In the genomic region with DNA sequence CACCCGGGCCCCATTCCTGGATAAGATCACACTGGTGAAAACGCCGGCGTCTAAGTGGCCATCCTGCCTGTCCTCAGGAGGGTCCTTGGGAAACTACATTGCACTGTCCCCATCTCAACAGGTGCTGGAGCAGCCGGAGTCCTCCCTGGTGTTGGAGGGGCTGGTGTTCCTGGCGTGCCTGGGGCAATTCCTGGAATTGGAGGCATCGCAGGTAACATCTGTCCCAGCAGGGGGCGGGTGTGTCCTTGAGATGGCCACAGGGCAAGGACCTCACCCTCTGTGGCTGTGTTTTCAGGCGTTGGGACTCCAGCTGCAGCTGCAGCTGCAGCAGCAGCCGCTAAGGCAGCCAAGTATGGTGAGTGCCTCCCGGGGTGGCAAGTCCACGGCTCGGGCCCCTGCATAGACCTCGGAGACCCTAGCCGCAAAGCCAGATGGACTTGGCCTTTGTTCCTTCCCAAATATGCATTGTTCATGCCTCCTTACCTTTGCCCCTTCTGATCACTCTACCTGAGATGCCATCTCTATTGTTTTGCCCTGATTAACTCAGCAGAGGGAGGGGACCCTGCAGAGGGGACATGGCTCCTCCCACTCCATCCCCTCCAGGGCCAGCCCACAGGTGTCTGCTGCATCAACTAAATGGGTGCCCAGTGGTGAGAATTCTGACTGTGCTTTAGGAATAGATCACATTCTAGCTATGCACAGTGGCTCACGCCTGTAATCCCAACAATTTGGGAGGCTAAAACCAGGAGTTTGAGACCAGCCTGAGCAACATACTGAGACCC, we compare ENCODE assay signal across 10 cellular contexts. TPM values are rescaled to one million over a fixed set of nuclear protein-coding genes. Genes with fewer than 3 reads are reported as not detected.
DNase-seq lines count a peak whose midpoint lies in the region; ATAC-seq, FAIRE-seq and TF ChIP-seq lines count a peak whose summit lies in the region.
"Had no signal": no experiment of that assay in that cellular context is flagged by ENCODE, and none has a peak within 500 bp of the region (broad histone marks: within the 10 kb centered on the region; RNA-seq: fewer than 3 reads in every experiment).

No MANE protein-coding gene starts in this region.

- FAIRE-seq in urothelium cell line (lab: Jason Lieb, UNC) = peak; percentile 5
- FAIRE-seq: endometrium, GM18507 had no signal

- CTCF ChIA-PET in CD4-positive, alpha-beta memory T cell (lab: Charles Lee; ENCODE audit: partially characterized antibody) = no interaction called here

- peaks cover 0 to 3% of the 10 kb centered on the region in 2 donors for H3K27me3 Mint-ChIP-seq in CD4-positive, alpha-beta memory T cell

- H3K36me3 ChIP-seq in CD4-positive, alpha-beta memory T cell (ENCODE audit: insufficient read depth, low read length) = no peaks in the 10 kb centered on the region

- no peaks in the 10 kb centered on the region for H3K36me3 Mint-ChIP-seq in CD4-positive, alpha-beta memory T cell

- no peak overlapping the region for H3K27ac Mint-ChIP-seq in CD4-positive, alpha-beta memory T cell

- H3K9me3 Mint-ChIP-seq in CD4-positive, alpha-beta memory T cell = no peaks in the 10 kb centered on the region

- H3K4me3 ChIP-seq in fibroblast of pulmonary artery (replicated peaks; ENCODE audit: low read depth, low read length) = no peak overlapping the region
- H3K4me3 ChIP-seq in CD4-positive, alpha-beta memory T cell (ENCODE audit: low read length in 2 of 2) = no peak overlapping the region

- H3K9me3 ChIP-seq in CD4-positive, alpha-beta memory T cell (ENCODE audit: control insufficient read depth in 1 of 2, low read length in 2 of 2) = no peaks in the 10 kb centered on the region

- POLR2A ChIA-PET in CD4-positive, alpha-beta memory T cell (lab: Charles Lee; ENCODE audit: partially characterized antibody) = no interaction called here

- H3K27ac ChIP-seq in CD4-positive, alpha-beta memory T cell (ENCODE audit: low read depth, low read length) = no peak overlapping the region

- ATAC-seq in left cardiac atrium (peak in 1 of 2 donors; percentile 4), Right ventricle myocardium inferior (no peak), HG02763 (IDR thresholded peaks at IDR 0.05; ENCODE audit: unreplicated experiment) (no peak)

- H3K4me1 Mint-ChIP-seq in CD4-positive, alpha-beta memory T cell = peaks cover 0 to 1% (median under 1%) of the 10 kb centered on the region in 4 donors

- peak; percentile 25 for DNase-seq in left cardiac atrium
- no peak for DNase-seq in Right ventricle myocardium inferior (ENCODE audit: missing footprints)
- peak; percentile 29 for DNase-seq in fibroblast of pulmonary artery (ENCODE audit: low read depth)
- DNase-seq in urothelium cell line (ENCODE audit: low spot score) = peak; percentile 61
- DNase-seq in activated CD4-positive, alpha-beta T cell treated with anti-CD3 and anti-CD28 coated beads for 4 hours = no peak
- DNase-seq in CD4-positive, alpha-beta memory T cell = no peak

- TF ChIP-seq CTCF in fibroblast of pulmonary artery (IDR thresholded peaks at IDR 0.05; ENCODE audit: low read length, missing control alignments) = peak; percentile 27

- intact Hi-C loops in left cardiac atrium (cut with DNase I) (loop anchor here in 1 of 2 donors (10.0 kb wide), 1 partner anchor 57 kb away; no protein-coding TSS in a partner anchor), Right ventricle myocardium inferior (cut with DNase I) (no loop called here)
- intact Hi-C loops in CD4-positive, alpha-beta memory T cell (cut with micrococcal nuclease) = no loop called here

- H3K27me3 ChIP-seq in CD4-positive, alpha-beta memory T cell (ENCODE audit: insufficient read depth, low read length) = no peaks in the 10 kb centered on the region

- H3K4me3 Mint-ChIP-seq in CD4-positive, alpha-beta memory T cell = no peak overlapping the region

- H3K4me1 ChIP-seq in CD4-positive, alpha-beta memory T cell (ENCODE audit: insufficient read depth, low read length) = no peaks in the 10 kb centered on the region

TF ChIP-seq in PFSK-1, 5 proteins besides CTCF, POLR2A, EP300 and RAD21:
- TF ChIP-seq FOXP2 (optimal IDR thresholded peaks at IDR 0.05; ENCODE audit: borderline replicate concordance, extremely low read depth, extremely low read length, insufficient read depth) = peak; percentile 7
- TF ChIP-seq POLR2AphosphoS5 (IDR thresholded peaks at IDR 0.05; ENCODE audit: low read depth, low read length) = no peak

RNA-seq across cellular contexts. Expression of a gene that starts 23.8 kb away (rescaled TPM):
- total RNA-seq in left cardiac atrium (100 to 1,000 TPM in 1 of 2 donors, 10 to 100 TPM in 1; 91.7 to 166 TPM), Right ventricle myocardium inferior (29.9 TPM)
- polyA plus RNA-seq in PFSK-1 (2012; ENCODE audit: insufficient read length, low read depth) = 1.3 TPM
- total RNA-seq in CD4-positive, alpha-beta memory T cell = not detected
- polyA plus RNA-seq in CD4-positive, alpha-beta memory T cell = not detected

RNA-seq across cellular contexts. Expression of a gene that starts 31.8 kb away (rescaled TPM):
- total RNA-seq in left cardiac atrium (10 to 100 TPM; 11.4 to 11.6 TPM), Right ventricle myocardium inferior (8.7 TPM)
- polyA plus RNA-seq in PFSK-1 (2012; ENCODE audit: insufficient read length, low read depth) = 71.3 TPM
- total RNA-seq in CD4-positive, alpha-beta memory T cell = 10 to 100 TPM; 13.4 to 15.1 TPM
- 1 to 10 TPM in 1 of 2 donors, under 1 TPM in 1; 0.42 to 4.9 TPM for polyA plus RNA-seq in CD4-positive, alpha-beta memory T cell

Comparison
In these comparisons a context has a peak if more than half of its experiments do, and no peak if none do; other contexts are left out.
1. DNase-seq: peak in left cardiac atrium (single experiment), fibroblast of pulmonary artery (single experiment) and urothelium cell line (single experiment); none in Right ventricle myocardium inferior (single experiment), activated CD4-positive, alpha-beta T cell treated with anti-CD3 and anti-CD28 coated beads for 4 hours (0 of 2) and CD4-positive, alpha-beta memory T cell (0 of 5).
2. RNA of a gene that starts 23.8 kb away (total RNA-seq): 91.7 to 166 TPM in left cardiac atrium and 29.9 TPM in Right ventricle myocardium inferior (single experiment); not detected in CD4-positive, alpha-beta memory T cell; every median in the first group is over 10 times any median in the second.